Comparison of ENCODE assay signal across 2 cellular contexts in genomic region chr1:206202789-206203363, GRCh38.
TF ChIP-seq lines count a peak whose summit lies in the region.

Gene FAM72A, minus strand, starts transcription at chr1:206202839. Its CDS starts 814 bp downstream, at chr1:206202025.

TF ChIP-seq in IMR-90, 13 proteins besides CTCF, POLR2A, EP300 and RAD21:
- peak; percentile 38; the same call in 1 of the 2 replicates for TF ChIP-seq FOS (IDR thresholded peaks at IDR 0.05; ENCODE audit: low read depth, low read length)

TF ChIP-seq in H1, 55 proteins besides CTCF, POLR2A, EP300 and RAD21:
- peak; percentile 28; the same call in 1 of the 2 replicates for TF ChIP-seq SP2 (IDR thresholded peaks at IDR 0.05; ENCODE audit: low read length)
- peak; percentile 92 for TF ChIP-seq SP1 (IDR thresholded peaks at IDR 0.05; ENCODE audit: low read depth, low read length)
